17 cellular contexts compared by ENCODE assay signal in the genomic region with DNA sequence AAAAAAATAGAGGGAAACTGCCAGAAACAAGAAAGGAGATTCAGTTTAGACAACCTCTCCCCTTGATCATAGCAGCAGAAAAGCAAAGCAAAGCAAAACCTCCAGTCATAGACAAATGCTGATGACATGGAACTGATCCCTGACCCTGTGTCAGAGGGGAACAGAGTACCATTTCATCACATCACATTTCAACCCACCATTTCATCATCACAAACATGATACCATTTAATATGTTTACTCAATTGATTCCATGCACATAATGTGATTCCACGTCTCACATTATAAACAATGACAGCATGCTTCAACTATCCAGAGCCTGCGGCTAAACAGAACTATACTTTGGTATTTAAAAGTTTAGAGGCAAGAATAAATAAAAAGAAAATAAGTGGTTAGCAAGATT. TPM values are rescaled to one million over a fixed set of nuclear protein-coding genes. Genes with fewer than 3 reads are reported as not detected.
A peak's percentile ranks its signal among the peaks of the same experiment; 100 is the strongest.
DNase-seq lines count a peak whose midpoint lies in the region; ATAC-seq and TF ChIP-seq lines count a peak whose summit lies in the region.
"Had no signal": no experiment of that assay in that cellular context is flagged by ENCODE, and none has a peak within 500 bp of the region (broad histone marks: within the 10 kb centered on the region; RNA-seq: fewer than 3 reads in every experiment).

No MANE protein-coding gene starts in this region.

- H3K27ac ChIP-seq in esophagus squamous epithelium (peak overlapping the region in 2 of 4 donors; percentile 21 to 39), colonic mucosa (no peak overlapping the region)
- H3K27ac ChIP-seq: BLaER1, VCaP had no signal

- H3K36me3 Mint-ChIP-seq in glutamatergic neuron (ENCODE audit: unreplicated experiment): no peaks in the 10 kb centered on the region

- DNase-seq in A172 (ENCODE audit: low spot score) (peak; percentile 4), HCEC 1CT (peak; percentile 94), adipocyte (ENCODE audit: low read depth) (peak; percentile 96), glutamatergic neuron (no peak), esophagus squamous epithelium (lab: John Stamatoyannopoulos, UW) (no peak), colonic mucosa (no peak)
- no peak for DNase-seq in stimulated activated CD4-positive, alpha-beta T cell treated with anti-CD3 and anti-CD28 coated beads, Interleukin-2, amount 100 ng/mL, for 48 hours
- DNase-seq: activated T-cell treated with anti-CD3 and anti-CD28 coated beads, Interleukin-2, amount 50 U/mL, for 48 hours; central memory CD4-positive, alpha-beta T cell; gastrocnemius medialis; KG1; posterior cingulate gyrus; RPMI8226 had no signal

- H3K36me3 ChIP-seq in adipocyte (ENCODE audit: control insufficient read depth, insufficient read depth, low read length, severe bottlenecking) (peaks cover 19% of the 10 kb centered on the region), esophagus squamous epithelium (peaks cover 0 to 23% (median 0%) of the 10 kb centered on the region in 3 donors), colonic mucosa (no peaks in the 10 kb centered on the region)

- intact Hi-C loops in esophagus squamous epithelium (cut with DNase I) (loop anchor here (10.0 kb wide), 2 partner anchors 322 to 742 kb away; no protein-coding TSS in a partner anchor), colonic mucosa (cut with DNase I) (loop anchor here (5.0 to 10.0 kb wide), 2 partner anchors 422 to 805 kb away; no protein-coding TSS in a partner anchor)

- no peaks in the 10 kb centered on the region for H3K9me3 ChIP-seq in adipocyte (ENCODE audit: control insufficient read depth, low read length)
- no peaks in the 10 kb centered on the region for H3K9me3 ChIP-seq in esophagus squamous epithelium
- no peaks in the 10 kb centered on the region for H3K9me3 ChIP-seq in colonic mucosa
- H3K9me3 ChIP-seq: BLaER1, gastrocnemius medialis had no signal

- no peak for ATAC-seq in HG02588 (IDR thresholded peaks at IDR 0.05; ENCODE audit: unreplicated experiment)

- H3K4me3 ChIP-seq in adipocyte (ENCODE audit: low read length) (no peak overlapping the region), esophagus squamous epithelium (no peak overlapping the region), colonic mucosa (no peak overlapping the region)
- H3K4me3 ChIP-seq: BLaER1, gastrocnemius medialis, lung had no signal

- H3K27ac Mint-ChIP-seq in glutamatergic neuron (ENCODE audit: unreplicated experiment): peak overlapping the region; percentile 96

- TF ChIP-seq CTCF in glutamatergic neuron (IDR thresholded peaks at IDR 0.05; ENCODE audit: partially characterized antibody, unreplicated experiment): no peak
- TF ChIP-seq CTCF in esophagus squamous epithelium (IDR thresholded peaks at IDR 0.05): no peak
- TF ChIP-seq CTCF in colonic mucosa (IDR thresholded peaks at IDR 0.05): no peak

- peaks cover 10% of the 10 kb centered on the region for H3K27me3 Mint-ChIP-seq in glutamatergic neuron (ENCODE audit: unreplicated experiment)

- TF ChIP-seq POLR2A in esophagus squamous epithelium (IDR thresholded peaks at IDR 0.05): no peak

- H3K4me1 ChIP-seq in adipocyte (ENCODE audit: control insufficient read depth, insufficient read depth, low read length) (peaks cover 60% of the 10 kb centered on the region), esophagus squamous epithelium (peaks cover 4 to 56% (median 7%) of the 10 kb centered on the region in 3 donors), colonic mucosa (no peaks in the 10 kb centered on the region)

- H3K9ac ChIP-seq in adipocyte (ENCODE audit: low read length) (peak overlapping the region; percentile 43), colonic mucosa (ENCODE audit: low read depth in 2 of 2, low read length in 2 of 2) (no peak overlapping the region)
- H3K9ac ChIP-seq: BLaER1 had no signal

- no peaks in the 10 kb centered on the region for H3K27me3 ChIP-seq in adipocyte (replicated peaks; ENCODE audit: control insufficient read depth, insufficient read depth, low read length)
- H3K27me3 ChIP-seq in esophagus squamous epithelium: no peaks in the 10 kb centered on the region
- H3K27me3 ChIP-seq in colonic mucosa: no peaks in the 10 kb centered on the region
- H3K27me3 ChIP-seq: BLaER1, gastrocnemius medialis had no signal

- peaks cover 6% of the 10 kb centered on the region for H3K9me3 Mint-ChIP-seq in glutamatergic neuron (ENCODE audit: unreplicated experiment)

- peaks cover 50% of the 10 kb centered on the region for H3K4me1 Mint-ChIP-seq in glutamatergic neuron (ENCODE audit: low read depth, unreplicated experiment)

- WGBS in esophagus squamous epithelium, 2 donors: 56 to 57% methylated on average over 2 of the region's 2 CpGs

- H3K4me3 Mint-ChIP-seq in glutamatergic neuron (ENCODE audit: unreplicated experiment): peak overlapping the region; percentile 68

RNA-seq across cellular contexts. Expression of a gene that starts 28.7 kb away (rescaled TPM):
- total RNA-seq in A172 (2014; rRNA removed; shearing (Covaris generic)): not detected in 2 replicates
- total RNA-seq in glutamatergic neuron (ENCODE audit: unreplicated experiment): not detected
- total RNA-seq in esophagus squamous epithelium: not detected
- not detected for total RNA-seq in colonic mucosa
- total RNA-seq: lung had no signal

Comparison
In these comparisons a context has a peak if more than half of its experiments do, and no peak if none do; other contexts are left out.
1. DNase-seq: peak in A172 (single experiment), HCEC 1CT (single experiment) and adipocyte (single experiment); none in glutamatergic neuron (single experiment), esophagus squamous epithelium (single experiment), stimulated activated CD4-positive, alpha-beta T cell treated with anti-CD3 and anti-CD28 coated beads, Interleukin-2, amount 100 ng/mL, for 48 hours (0 of 2) and colonic mucosa (single experiment).